ENCODE assay signal across 8 cellular contexts in genomic region chr1:10472220-10473144, GRCh38. TPM values are rescaled to one million over a fixed set of nuclear protein-coding genes. Genes with fewer than 3 reads are reported as not detected.
DNase-seq lines count a peak whose midpoint lies in the region; FAIRE-seq and TF ChIP-seq lines count a peak whose summit lies in the region.

A gene with protein sequence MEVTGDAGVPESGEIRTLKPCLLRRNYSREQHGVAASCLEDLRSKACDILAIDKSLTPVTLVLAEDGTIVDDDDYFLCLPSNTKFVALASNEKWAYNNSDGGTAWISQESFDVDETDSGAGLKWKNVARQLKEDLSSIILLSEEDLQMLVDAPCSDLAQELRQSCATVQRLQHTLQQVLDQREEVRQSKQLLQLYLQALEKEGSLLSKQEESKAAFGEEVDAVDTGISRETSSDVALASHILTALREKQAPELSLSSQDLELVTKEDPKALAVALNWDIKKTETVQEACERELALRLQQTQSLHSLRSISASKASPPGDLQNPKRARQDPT (minus strand): TSS chr1:10472529. CDS start chr1:10472458, 71 bp downstream.

- peak; percentile 33; the same call in 1 of the 2 replicates for TF ChIP-seq CTCF in HEK293 (tag by site-specific recombination; IDR thresholded peaks at IDR 0.05)

- intact Hi-C loops in activated naive CD4-positive, alpha-beta T cell treated with anti-CD3 and anti-CD28 coated beads for 36 hours (cut with micrococcal nuclease), result loop anchor here (1.0 to 5.0 kb wide), 2 partner anchors 42 to 540 kb away; partner anchors contain the start of genes CENPS and TARDBP

- DNase-seq in NAMALWA (ENCODE audit: low spot score), result peak; percentile 100
- peak; percentile 93 for DNase-seq in SK-N-DZ (ENCODE audit: low spot score)
- peak; percentile 97 for DNase-seq in activated naive CD4-positive, alpha-beta T cell treated with anti-CD3 and anti-CD28 coated beads for 36 hours
- peak; percentile 91 for DNase-seq in germinal center (ENCODE audit: low spot score)
- DNase-seq in non-pigmented ciliary epithelial cell (ENCODE audit: low read depth), result peak; percentile 89
- DNase-seq in superior temporal gyrus (ENCODE audit: extremely low spot score), result peak; percentile 99

- peaks cover 8 to 29% of the 10 kb centered on the region in 2 experiments; a peak in 2 of 3 replicates for H3K36me3 ChIP-seq in HEK293 (ENCODE audit: control insufficient read depth in 2 of 2, insufficient read depth in 1 of 2, low read length in 2 of 2)

- H3K27ac ChIP-seq in HEK293 (ENCODE audit: extremely low read depth, low read depth, low read length), result peak within 1 kb of the TSS; percentile 32; the same call in 1 of the 2 replicates

- no peaks in the 10 kb centered on the region for H3K9me3 ChIP-seq in HEK293 (ENCODE audit: control insufficient read depth, insufficient read depth, low read depth, low read length)

- peak within 1 kb of the TSS; percentile 81 for H3K4me3 ChIP-seq in HEK293 (ENCODE audit: low read depth, low read length)

- peak within 1 kb of the TSS; percentile 84 for H3K27ac Mint-ChIP-seq in activated naive CD4-positive, alpha-beta T cell treated with anti-CD3 and anti-CD28 coated beads for 36 hours

- peaks cover 11% of the 10 kb centered on the region for H3K36me3 Mint-ChIP-seq in activated naive CD4-positive, alpha-beta T cell treated with anti-CD3 and anti-CD28 coated beads for 36 hours (ENCODE audit: low read depth)

- H3K4me1 Mint-ChIP-seq in activated naive CD4-positive, alpha-beta T cell treated with anti-CD3 and anti-CD28 coated beads for 36 hours (ENCODE audit: low read depth), result peaks cover 38% of the 10 kb centered on the region

- FAIRE-seq in G401.6 (lab: Jason Lieb, UNC), result peak; percentile 98

- no peaks in the 10 kb centered on the region for H3K9me3 Mint-ChIP-seq in activated naive CD4-positive, alpha-beta T cell treated with anti-CD3 and anti-CD28 coated beads for 36 hours

- POLR2A ChIA-PET in HEK293 (lab: Yijun Ruan, JAX), result no interaction called here

- peak within 1 kb of the TSS; percentile 90 for H3K4me3 Mint-ChIP-seq in activated naive CD4-positive, alpha-beta T cell treated with anti-CD3 and anti-CD28 coated beads for 36 hours

- H3K4me1 ChIP-seq in HEK293 (ENCODE audit: control insufficient read depth, insufficient read depth, low read length), result no peaks in the 10 kb centered on the region

- CTCF ChIA-PET in HEK293 (lab: Yijun Ruan, JAX), result interaction anchor here (0.7 kb wide), 1 partner anchor 456 kb away, joined by 3 read pairs; no protein-coding TSS in a partner anchor
- CTCF ChIA-PET in activated naive CD4-positive, alpha-beta T cell treated with anti-CD3 and anti-CD28 coated beads for 36 hours (lab: Charles Lee), result interaction anchor here (0.6 kb wide), 1 partner anchor 21 kb away, joined by 5 read pairs; no protein-coding TSS in a partner anchor

- no peaks in the 10 kb centered on the region for H3K27me3 Mint-ChIP-seq in activated naive CD4-positive, alpha-beta T cell treated with anti-CD3 and anti-CD28 coated beads for 36 hours (ENCODE audit: low read depth)

TF ChIP-seq in HEK293, 187 proteins besides CTCF, POLR2A, EP300 and RAD21 (continues in another document):
- TF ChIP-seq ZNF561 (tag by site-specific recombination; IDR thresholded peaks at IDR 0.05; ENCODE audit: borderline replicate concordance) (0 out of 2 replicates have a peak, but pooled peaks have one; percentile 13), ZNF513 (tag by site-specific recombination; IDR thresholded peaks at IDR 0.05) (no peak), ZSCAN30 (tag by site-specific recombination; IDR thresholded peaks at IDR 0.05) (0 out of 2 replicates have a peak, but pooled peaks have one; percentile 62), FEZF1 (tag by site-specific recombination; IDR thresholded peaks at IDR 0.05) (no peak), ZNF639 (tag by site-specific recombination; IDR thresholded peaks at IDR 0.05) (peak; percentile 38; the same call in 1 of the 2 replicates), ZNF394 (tag by site-specific recombination; IDR thresholded peaks at IDR 0.05; ENCODE audit: borderline replicate concordance) (peak; percentile 47), TRIM28 (IDR thresholded peaks at IDR 0.05; ENCODE audit: borderline replicate concordance, low read length) (no peak; the same call in 1 of the 2 replicates), ZNF157 (tag by site-specific recombination; IDR thresholded peaks at IDR 0.05) (no peak), ZNF629 (tag by site-specific recombination; IDR thresholded peaks at IDR 0.05) (peak; percentile 73), ZNF140 (tag by site-specific recombination; IDR thresholded peaks at IDR 0.05) (no peak), GLIS1 (tag by site-specific recombination; IDR thresholded peaks at IDR 0.05) (peak; percentile 73), ZNF223 (tag by site-specific recombination; IDR thresholded peaks at IDR 0.05) (no peak), ZNF2 (tag by site-specific recombination; IDR thresholded peaks at IDR 0.05) (peak; percentile 82), ZFP69B (tag by site-specific recombination; IDR thresholded peaks at IDR 0.05) (peak; percentile 68), ZNF585B (tag by site-specific recombination; IDR thresholded peaks at IDR 0.05) (no peak), ZNF501 (tag by site-specific recombination; IDR thresholded peaks at IDR 0.05) (peak; percentile 76), MEIS1 (CRISPR knock-in tag; IDR thresholded peaks at IDR 0.05; ENCODE audit: borderline replicate concordance) (no peak), ZNF530 (tag by site-specific recombination; IDR thresholded peaks at IDR 0.05; ENCODE audit: low read depth) (no peak), ZNF174 (tag by site-specific recombination; IDR thresholded peaks at IDR 0.05) (no peak), ZBTB8A (tag by site-specific recombination; IDR thresholded peaks at IDR 0.05) (0 out of 2 replicates have a peak, but pooled peaks have one; percentile 13), WT1 (tag by site-specific recombination; IDR thresholded peaks at IDR 0.05) (peak; percentile 11; the same call in 1 of the 2 replicates), ZNF571 (tag by site-specific recombination; IDR thresholded peaks at IDR 0.05) (no peak), SP3 (tag by site-specific recombination; IDR thresholded peaks at IDR 0.05) (peak; percentile 96), ZNF621 (tag by site-specific recombination; IDR thresholded peaks at IDR 0.05) (no peak), ZNF555 (tag by site-specific recombination; conservative IDR thresholded peaks at IDR 0.05) (no peak)
- TF ChIP-seq, protein P1, sequence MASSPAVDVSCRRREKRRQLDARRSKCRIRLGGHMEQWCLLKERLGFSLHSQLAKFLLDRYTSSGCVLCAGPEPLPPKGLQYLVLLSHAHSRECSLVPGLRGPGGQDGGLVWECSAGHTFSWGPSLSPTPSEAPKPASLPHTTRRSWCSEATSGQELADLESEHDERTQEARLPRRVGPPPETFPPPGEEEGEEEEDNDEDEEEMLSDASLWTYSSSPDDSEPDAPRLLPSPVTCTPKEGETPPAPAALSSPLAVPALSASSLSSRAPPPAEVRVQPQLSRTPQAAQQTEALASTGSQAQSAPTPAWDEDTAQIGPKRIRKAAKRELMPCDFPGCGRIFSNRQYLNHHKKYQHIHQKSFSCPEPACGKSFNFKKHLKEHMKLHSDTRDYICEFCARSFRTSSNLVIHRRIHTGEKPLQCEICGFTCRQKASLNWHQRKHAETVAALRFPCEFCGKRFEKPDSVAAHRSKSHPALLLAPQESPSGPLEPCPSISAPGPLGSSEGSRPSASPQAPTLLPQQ (tag by site-specific recombination; IDR thresholded peaks at IDR 0.05), result peak; percentile 87

RNA-seq across cellular contexts. Expression of the gene that starts here (rescaled TPM):
- polyA plus RNA-seq in SK-N-DZ (2014; cell fraction: cytosol; rRNA removed), result 40.7 and 45.4 TPM in 2 replicates
- polyA plus RNA-seq in SK-N-DZ (2014; cell fraction: nucleus; rRNA removed), result 12.8 and 15.7 TPM in 2 replicates
- total RNA-seq in activated naive CD4-positive, alpha-beta T cell treated with anti-CD3 and anti-CD28 coated beads for 36 hours, result 10 to 100 TPM; 34.2 to 36.1 TPM

Comparison
In these comparisons a context has a peak if more than half of its experiments do, and no peak if none do; other contexts are left out.
1. Peak in every context shown above with its lines: DNase-seq, H3K4me3 ChIP-seq and H3K27ac ChIP-seq.